27 cellular contexts compared by ENCODE assay signal in the genomic region with DNA sequence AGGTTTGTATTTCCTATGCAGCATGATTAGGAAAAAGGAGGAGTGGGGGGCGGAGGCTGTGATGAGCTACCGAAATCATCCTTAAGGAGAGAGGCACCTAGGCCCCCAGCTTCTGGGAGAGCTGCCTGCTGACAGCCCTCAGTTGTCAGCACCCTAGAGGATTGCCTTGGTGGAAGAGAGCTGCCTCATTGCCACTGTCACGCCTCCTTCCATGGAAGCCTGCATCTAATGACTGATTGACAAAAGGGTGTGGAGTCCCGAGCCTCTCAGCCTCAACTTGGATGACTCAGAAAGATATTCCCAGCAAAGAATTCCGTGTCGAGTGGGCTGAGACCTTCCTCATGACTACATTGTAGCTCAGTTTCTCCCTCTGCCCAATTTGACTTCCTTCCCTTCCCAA.
"Had no signal": no experiment of that assay in that cellular context is flagged by ENCODE, and none has a peak within 500 bp of the region (broad histone marks: within the 10 kb centered on the region; RNA-seq: fewer than 3 reads in every experiment).

No MANE protein-coding gene starts in this region.

- H3K27ac Mint-ChIP-seq: activated naive CD8-positive, alpha-beta T cell had no signal

- H3K27me3 ChIP-seq: right atrium auricular region, testis, uterus had no signal

- H3K4me3 Mint-ChIP-seq: activated naive CD8-positive, alpha-beta T cell; naive thymus-derived CD4-positive, alpha-beta T cell had no signal

- H3K9me3 Mint-ChIP-seq: naive thymus-derived CD4-positive, alpha-beta T cell had no signal

- H3K36me3 Mint-ChIP-seq: activated naive CD8-positive, alpha-beta T cell; naive thymus-derived CD4-positive, alpha-beta T cell had no signal

- H3K4me3 ChIP-seq: body of pancreas, coronary artery, dorsolateral prefrontal cortex, psoas muscle, right atrium auricular region, spleen, testis, uterus had no signal

- H3K27ac ChIP-seq: body of pancreas, coronary artery, dorsolateral prefrontal cortex, parathyroid adenoma, psoas muscle, right atrium auricular region, spleen, testis, uterus, WERI-Rb-1 had no signal

- ATAC-seq: activated CD4-positive, CD25-positive, alpha-beta regulatory T cell treated with anti-CD3 and anti-CD28 coated beads, Interleukin-2, amount 50 U/mL, for 24 hours; body of pancreas; naive thymus-derived CD4-positive, alpha-beta T cell; psoas muscle had no signal

- H3K9me3 ChIP-seq: body of pancreas, psoas muscle, right atrium auricular region, spleen, testis, uterus had no signal

- H3K27me3 Mint-ChIP-seq: activated naive CD8-positive, alpha-beta T cell had no signal

- DNase-seq: activated CD4-positive, alpha-beta T cell treated with anti-CD3 and anti-CD28 coated beads for 48 hours; activated CD4-positive, alpha-beta T cell treated with anti-CD3 and anti-CD28 coated beads, Interleukin-2, amount 50 U/mL, for 48 hours; activated CD8-positive, alpha-beta memory T cell treated with anti-CD3 and anti-CD28 coated beads for 24 hours; activated effector memory CD4-positive, alpha-beta T cell treated with Interleukin-2 at 50 U/mL for 16 hours; activated naive CD4-positive, alpha-beta T cell treated with Interleukin-2 at 50 U/mL for 16 hours; aorta; body of pancreas; cerebellar nuclear complex; dorsolateral prefrontal cortex; effector memory CD4-positive, alpha-beta T cell; erythroblast; foreskin fibroblast; mammary epithelial cell; naive thymus-derived CD4-positive, alpha-beta T cell; psoas muscle; spleen; stimulated activated naive CD4-positive, alpha-beta T cell treated with Interleukin-2 at 50 U/mL for 16 hours; T-helper 9 cell; testis; trophoblast cell; uterus; WERI-Rb-1 had no signal
